ENCODE assay signal across 2 cellular contexts in the genomic region with DNA sequence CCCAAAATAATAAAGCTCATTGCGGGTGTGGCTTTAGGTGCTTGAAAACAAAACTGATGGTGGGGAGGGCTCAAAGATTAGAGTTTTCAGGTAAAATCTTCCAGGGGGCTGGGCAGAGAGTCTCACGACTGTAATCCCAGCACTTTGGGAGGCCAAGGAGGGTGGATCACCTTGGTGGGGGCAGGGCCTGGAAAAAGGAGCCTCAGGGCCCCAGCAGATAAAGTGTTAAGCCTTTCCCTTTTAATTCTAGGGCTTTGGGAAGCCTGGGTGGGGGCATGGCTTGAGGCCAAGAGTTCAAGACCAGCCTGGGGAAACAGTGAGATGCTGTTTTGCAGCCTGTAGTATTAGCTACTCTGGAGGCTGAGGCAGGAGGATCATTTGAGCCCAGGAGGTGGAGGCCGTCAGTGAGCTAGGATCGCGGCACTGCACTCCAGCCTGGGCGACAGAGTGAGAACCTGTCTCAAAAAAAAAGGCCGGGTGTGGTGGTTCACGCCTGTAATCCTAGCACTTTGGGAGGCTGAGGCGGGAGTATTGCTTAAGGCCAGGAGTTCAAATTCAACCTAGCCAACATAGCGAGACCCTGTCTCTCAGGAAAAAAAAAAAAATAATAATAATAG.
TF ChIP-seq lines count a peak whose summit lies in the region.

No MANE protein-coding gene starts in this region.

TF ChIP-seq in SK-N-SH, 30 proteins besides CTCF, POLR2A, EP300 and RAD21:
- TF ChIP-seq, protein P1, sequence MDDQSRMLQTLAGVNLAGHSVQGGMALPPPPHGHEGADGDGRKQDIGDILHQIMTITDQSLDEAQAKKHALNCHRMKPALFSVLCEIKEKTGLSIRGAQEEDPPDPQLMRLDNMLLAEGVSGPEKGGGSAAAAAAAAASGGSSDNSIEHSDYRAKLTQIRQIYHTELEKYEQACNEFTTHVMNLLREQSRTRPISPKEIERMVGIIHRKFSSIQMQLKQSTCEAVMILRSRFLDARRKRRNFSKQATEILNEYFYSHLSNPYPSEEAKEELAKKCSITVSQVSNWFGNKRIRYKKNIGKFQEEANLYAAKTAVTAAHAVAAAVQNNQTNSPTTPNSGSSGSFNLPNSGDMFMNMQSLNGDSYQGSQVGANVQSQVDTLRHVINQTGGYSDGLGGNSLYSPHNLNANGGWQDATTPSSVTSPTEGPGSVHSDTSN (IDR thresholded peaks at IDR 0.05), result no peak
- TF ChIP-seq, protein P2, sequence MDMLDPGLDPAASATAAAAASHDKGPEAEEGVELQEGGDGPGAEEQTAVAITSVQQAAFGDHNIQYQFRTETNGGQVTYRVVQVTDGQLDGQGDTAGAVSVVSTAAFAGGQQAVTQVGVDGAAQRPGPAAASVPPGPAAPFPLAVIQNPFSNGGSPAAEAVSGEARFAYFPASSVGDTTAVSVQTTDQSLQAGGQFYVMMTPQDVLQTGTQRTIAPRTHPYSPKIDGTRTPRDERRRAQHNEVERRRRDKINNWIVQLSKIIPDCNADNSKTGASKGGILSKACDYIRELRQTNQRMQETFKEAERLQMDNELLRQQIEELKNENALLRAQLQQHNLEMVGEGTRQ (IDR thresholded peaks at IDR 0.05; ENCODE audit: borderline replicate concordance, low read depth, low read length), result no peak
- TF ChIP-seq JUND (IDR thresholded peaks at IDR 0.05) (no peak), GATA2 (CRISPR knock-in tag; IDR thresholded peaks at IDR 0.05) (no peak), TAF1 (IDR thresholded peaks at IDR 0.05; ENCODE audit: borderline replicate concordance, low read depth, low read length) (no peak), GABPA (IDR thresholded peaks at IDR 0.05; ENCODE audit: low read depth) (no peak)
- TF ChIP-seq, protein P3, sequence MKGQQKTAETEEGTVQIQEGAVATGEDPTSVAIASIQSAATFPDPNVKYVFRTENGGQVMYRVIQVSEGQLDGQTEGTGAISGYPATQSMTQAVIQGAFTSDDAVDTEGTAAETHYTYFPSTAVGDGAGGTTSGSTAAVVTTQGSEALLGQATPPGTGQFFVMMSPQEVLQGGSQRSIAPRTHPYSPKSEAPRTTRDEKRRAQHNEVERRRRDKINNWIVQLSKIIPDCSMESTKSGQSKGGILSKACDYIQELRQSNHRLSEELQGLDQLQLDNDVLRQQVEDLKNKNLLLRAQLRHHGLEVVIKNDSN (IDR thresholded peaks at IDR 0.05; ENCODE audit: borderline replicate concordance, low read depth), result no peak
TF ChIP-seq in SK-N-SH: peak in this region for 0.

TF ChIP-seq in SK-N-SH treated with all-trans-retinoic acid at 6 μM for 48 hours, 23 proteins besides CTCF, POLR2A, EP300 and RAD21:
- TF ChIP-seq, protein P4, sequence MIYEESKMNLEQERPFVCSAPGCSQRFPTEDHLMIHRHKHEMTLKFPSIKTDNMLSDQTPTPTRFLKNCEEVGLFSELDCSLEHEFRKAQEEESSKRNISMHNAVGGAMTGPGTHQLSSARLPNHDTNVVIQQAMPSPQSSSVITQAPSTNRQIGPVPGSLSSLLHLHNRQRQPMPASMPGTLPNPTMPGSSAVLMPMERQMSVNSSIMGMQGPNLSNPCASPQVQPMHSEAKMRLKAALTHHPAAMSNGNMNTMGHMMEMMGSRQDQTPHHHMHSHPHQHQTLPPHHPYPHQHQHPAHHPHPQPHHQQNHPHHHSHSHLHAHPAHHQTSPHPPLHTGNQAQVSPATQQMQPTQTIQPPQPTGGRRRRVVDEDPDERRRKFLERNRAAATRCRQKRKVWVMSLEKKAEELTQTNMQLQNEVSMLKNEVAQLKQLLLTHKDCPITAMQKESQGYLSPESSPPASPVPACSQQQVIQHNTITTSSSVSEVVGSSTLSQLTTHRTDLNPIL (CRISPR knock-in tag; IDR thresholded peaks at IDR 0.05; ENCODE audit: low read depth), result no peak
- TF ChIP-seq ISL1 (CRISPR knock-in tag; IDR thresholded peaks at IDR 0.05), result no peak
- TF ChIP-seq RARB (CRISPR knock-in tag; IDR thresholded peaks at IDR 0.05), result no peak
- TF ChIP-seq ESRRG (CRISPR knock-in tag; IDR thresholded peaks at IDR 0.05), result no peak
- TF ChIP-seq OSR1 (CRISPR knock-in tag; IDR thresholded peaks at IDR 0.05), result no peak
- no peak for TF ChIP-seq ZFP3 (CRISPR knock-in tag; IDR thresholded peaks at IDR 0.05)
- TF ChIP-seq BACH2 (CRISPR knock-in tag; IDR thresholded peaks at IDR 0.05; ENCODE audit: borderline replicate concordance), result no peak
- TF ChIP-seq, protein P5, sequence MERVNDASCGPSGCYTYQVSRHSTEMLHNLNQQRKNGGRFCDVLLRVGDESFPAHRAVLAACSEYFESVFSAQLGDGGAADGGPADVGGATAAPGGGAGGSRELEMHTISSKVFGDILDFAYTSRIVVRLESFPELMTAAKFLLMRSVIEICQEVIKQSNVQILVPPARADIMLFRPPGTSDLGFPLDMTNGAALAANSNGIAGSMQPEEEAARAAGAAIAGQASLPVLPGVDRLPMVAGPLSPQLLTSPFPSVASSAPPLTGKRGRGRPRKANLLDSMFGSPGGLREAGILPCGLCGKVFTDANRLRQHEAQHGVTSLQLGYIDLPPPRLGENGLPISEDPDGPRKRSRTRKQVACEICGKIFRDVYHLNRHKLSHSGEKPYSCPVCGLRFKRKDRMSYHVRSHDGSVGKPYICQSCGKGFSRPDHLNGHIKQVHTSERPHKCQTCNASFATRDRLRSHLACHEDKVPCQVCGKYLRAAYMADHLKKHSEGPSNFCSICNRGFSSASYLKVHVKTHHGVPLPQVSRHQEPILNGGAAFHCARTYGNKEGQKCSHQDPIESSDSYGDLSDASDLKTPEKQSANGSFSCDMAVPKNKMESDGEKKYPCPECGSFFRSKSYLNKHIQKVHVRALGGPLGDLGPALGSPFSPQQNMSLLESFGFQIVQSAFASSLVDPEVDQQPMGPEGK (CRISPR knock-in tag; IDR thresholded peaks at IDR 0.05; ENCODE audit: borderline replicate concordance), result no peak
- TF ChIP-seq GLIS3 (CRISPR knock-in tag; IDR thresholded peaks at IDR 0.05), result no peak
- TF ChIP-seq, protein P6, sequence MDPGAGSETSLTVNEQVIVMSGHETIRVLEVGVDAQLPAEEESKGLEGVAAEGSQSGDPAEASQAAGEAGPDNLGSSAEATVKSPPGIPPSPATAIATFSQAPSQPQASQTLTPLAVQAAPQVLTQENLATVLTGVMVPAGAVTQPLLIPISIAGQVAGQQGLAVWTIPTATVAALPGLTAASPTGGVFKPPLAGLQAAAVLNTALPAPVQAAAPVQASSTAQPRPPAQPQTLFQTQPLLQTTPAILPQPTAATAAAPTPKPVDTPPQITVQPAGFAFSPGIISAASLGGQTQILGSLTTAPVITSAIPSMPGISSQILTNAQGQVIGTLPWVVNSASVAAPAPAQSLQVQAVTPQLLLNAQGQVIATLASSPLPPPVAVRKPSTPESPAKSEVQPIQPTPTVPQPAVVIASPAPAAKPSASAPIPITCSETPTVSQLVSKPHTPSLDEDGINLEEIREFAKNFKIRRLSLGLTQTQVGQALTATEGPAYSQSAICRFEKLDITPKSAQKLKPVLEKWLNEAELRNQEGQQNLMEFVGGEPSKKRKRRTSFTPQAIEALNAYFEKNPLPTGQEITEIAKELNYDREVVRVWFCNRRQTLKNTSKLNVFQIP (CRISPR knock-in tag; IDR thresholded peaks at IDR 0.05; ENCODE audit: borderline replicate concordance, low read depth), result no peak
- TF ChIP-seq ZFP30 (CRISPR knock-in tag; IDR thresholded peaks at IDR 0.05), result no peak
- TF ChIP-seq, protein P7, sequence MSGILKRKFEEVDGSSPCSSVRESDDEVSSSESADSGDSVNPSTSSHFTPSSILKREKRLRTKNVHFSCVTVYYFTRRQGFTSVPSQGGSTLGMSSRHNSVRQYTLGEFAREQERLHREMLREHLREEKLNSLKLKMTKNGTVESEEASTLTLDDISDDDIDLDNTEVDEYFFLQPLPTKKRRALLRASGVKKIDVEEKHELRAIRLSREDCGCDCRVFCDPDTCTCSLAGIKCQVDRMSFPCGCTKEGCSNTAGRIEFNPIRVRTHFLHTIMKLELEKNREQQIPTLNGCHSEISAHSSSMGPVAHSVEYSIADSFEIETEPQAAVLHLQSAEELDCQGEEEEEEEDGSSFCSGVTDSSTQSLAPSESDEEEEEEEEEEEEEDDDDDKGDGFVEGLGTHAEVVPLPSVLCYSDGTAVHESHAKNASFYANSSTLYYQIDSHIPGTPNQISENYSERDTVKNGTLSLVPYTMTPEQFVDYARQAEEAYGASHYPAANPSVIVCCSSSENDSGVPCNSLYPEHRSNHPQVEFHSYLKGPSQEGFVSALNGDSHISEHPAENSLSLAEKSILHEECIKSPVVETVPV (CRISPR knock-in tag; IDR thresholded peaks at IDR 0.05), result no peak
- TF ChIP-seq ARNTL (CRISPR knock-in tag; IDR thresholded peaks at IDR 0.05; ENCODE audit: borderline replicate concordance, low read depth), result no peak
- TF ChIP-seq TOX (CRISPR knock-in tag; IDR thresholded peaks at IDR 0.05; ENCODE audit: borderline replicate concordance), result no peak
- TF ChIP-seq CSDC2 (CRISPR knock-in tag; IDR thresholded peaks at IDR 0.05), result no peak
- TF ChIP-seq, protein P8, sequence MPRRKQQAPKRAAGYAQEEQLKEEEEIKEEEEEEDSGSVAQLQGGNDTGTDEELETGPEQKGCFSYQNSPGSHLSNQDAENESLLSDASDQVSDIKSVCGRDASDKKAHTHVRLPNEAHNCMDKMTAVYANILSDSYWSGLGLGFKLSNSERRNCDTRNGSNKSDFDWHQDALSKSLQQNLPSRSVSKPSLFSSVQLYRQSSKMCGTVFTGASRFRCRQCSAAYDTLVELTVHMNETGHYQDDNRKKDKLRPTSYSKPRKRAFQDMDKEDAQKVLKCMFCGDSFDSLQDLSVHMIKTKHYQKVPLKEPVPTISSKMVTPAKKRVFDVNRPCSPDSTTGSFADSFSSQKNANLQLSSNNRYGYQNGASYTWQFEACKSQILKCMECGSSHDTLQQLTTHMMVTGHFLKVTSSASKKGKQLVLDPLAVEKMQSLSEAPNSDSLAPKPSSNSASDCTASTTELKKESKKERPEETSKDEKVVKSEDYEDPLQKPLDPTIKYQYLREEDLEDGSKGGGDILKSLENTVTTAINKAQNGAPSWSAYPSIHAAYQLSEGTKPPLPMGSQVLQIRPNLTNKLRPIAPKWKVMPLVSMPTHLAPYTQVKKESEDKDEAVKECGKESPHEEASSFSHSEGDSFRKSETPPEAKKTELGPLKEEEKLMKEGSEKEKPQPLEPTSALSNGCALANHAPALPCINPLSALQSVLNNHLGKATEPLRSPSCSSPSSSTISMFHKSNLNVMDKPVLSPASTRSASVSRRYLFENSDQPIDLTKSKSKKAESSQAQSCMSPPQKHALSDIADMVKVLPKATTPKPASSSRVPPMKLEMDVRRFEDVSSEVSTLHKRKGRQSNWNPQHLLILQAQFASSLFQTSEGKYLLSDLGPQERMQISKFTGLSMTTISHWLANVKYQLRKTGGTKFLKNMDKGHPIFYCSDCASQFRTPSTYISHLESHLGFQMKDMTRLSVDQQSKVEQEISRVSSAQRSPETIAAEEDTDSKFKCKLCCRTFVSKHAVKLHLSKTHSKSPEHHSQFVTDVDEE (CRISPR knock-in tag; IDR thresholded peaks at IDR 0.05), result no peak
- TF ChIP-seq ZNF565 (CRISPR knock-in tag; conservative IDR thresholded peaks at IDR 0.05; ENCODE audit: low read depth), result no peak
- TF ChIP-seq ZC3H10 (CRISPR knock-in tag; IDR thresholded peaks at IDR 0.05), result no peak
- no peak for TF ChIP-seq PPARA (CRISPR knock-in tag; IDR thresholded peaks at IDR 0.05; ENCODE audit: borderline replicate concordance)
- TF ChIP-seq TCF4 (CRISPR knock-in tag; IDR thresholded peaks at IDR 0.05; ENCODE audit: borderline replicate concordance), result no peak
